17 cellular contexts compared by ENCODE assay signal in the genomic region with DNA sequence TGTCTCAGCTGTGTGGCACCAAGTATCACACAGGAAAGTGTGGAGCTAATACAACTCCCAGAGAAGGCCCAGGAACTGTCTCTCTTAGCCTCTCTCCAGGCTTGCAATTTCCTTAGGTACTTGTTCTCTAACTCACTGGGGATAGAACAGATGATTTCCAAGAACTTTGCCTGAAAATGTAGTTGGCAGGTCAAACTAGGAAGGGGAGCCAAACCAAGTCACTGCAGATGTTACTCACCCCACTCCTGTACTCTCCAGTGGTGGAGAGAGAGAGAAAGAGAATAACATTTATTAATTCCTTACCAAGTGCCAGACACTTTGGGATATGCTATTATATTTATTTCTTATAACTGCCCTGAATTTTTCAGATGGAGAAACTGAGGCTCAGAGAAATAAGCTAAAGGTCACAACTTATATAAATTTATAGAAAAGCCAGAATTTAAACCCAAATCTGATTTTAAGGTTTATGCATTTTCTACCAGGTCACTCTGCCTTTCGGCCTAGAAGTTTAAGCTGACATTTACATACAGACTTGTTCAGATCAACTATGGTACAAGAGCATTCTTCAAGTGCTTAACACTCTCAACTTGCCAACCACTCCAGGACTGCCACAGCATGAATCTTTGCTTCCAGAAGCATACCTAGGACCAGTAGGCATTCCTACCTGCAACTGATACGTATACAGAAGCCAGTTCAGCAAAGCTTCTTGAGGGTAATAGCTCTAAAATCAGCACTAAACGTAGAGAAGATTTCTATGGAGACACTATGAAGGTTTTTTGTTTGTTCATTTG.
DNase-seq lines count a peak whose midpoint lies in the region; ATAC-seq, FAIRE-seq and TF ChIP-seq lines count a peak whose summit lies in the region.
"Had no signal": no experiment of that assay in that cellular context is flagged by ENCODE, and none has a peak within 500 bp of the region (broad histone marks: within the 10 kb centered on the region; RNA-seq: fewer than 3 reads in every experiment).

No MANE protein-coding gene starts in this region.

- TF ChIP-seq POLR2A in GM12892 (IDR thresholded peaks at IDR 0.05; ENCODE audit: low read depth, low read length) (no peak), transverse colon (IDR thresholded peaks at IDR 0.05) (no peak)

- TF ChIP-seq CTCF in fibroblast of mammary gland (conservative IDR thresholded peaks at IDR 0.05; ENCODE audit: control insufficient read depth, insufficient read depth, low read depth, low read length) (no peak), transverse colon (IDR thresholded peaks at IDR 0.05) (no peak)

- WGBS in transverse colon (ENCODE audit: low coverage in 1 of 2), 2 donors, result 79 to 100% methylated on average over 1 to 3 of the region's 3 CpGs

- DNase-seq in GM03348 (ENCODE audit: low spot score) (peak; percentile 27), OCI-M1 (lab: John Stamatoyannopoulos, UW) (peak; percentile 8), fibroblast of mammary gland (ENCODE audit: low read depth) (peak; percentile 15), sciatic nerve (ENCODE audit: low spot score) (no peak), GM12892 (ENCODE audit: insufficient read length) (no peak), transverse colon (no peak), hypothalamus (lab: John Stamatoyannopoulos, UW) (no peak)
- DNase-seq: DMS79 treated with DMSO at 0.1 percent for 48 hours, KBM-7, MV-4-11, NCI-H1694 treated with DMSO at 0.1 percent for 48 hours, NCI-H2227 treated with DMSO at 0.1 percent for 48 hours, NCI-H510A treated with DMSO at 0.1 percent for 48 hours, PC-3, RPMI8226, SIG-M5 had no signal

- no peak overlapping the region for H3K4me3 ChIP-seq in fibroblast of mammary gland (ENCODE audit: control insufficient read depth, low read depth, low read length)
- H3K4me3 ChIP-seq in transverse colon, result no peak overlapping the region

- H3K9me3 ChIP-seq in transverse colon, result no peaks in the 10 kb centered on the region

- no peaks in the 10 kb centered on the region for H3K27me3 ChIP-seq in transverse colon

- no peaks in the 10 kb centered on the region for H3K4me1 ChIP-seq in transverse colon

- H3K27ac ChIP-seq in transverse colon, result no peak overlapping the region

- intact Hi-C loops in sciatic nerve (cut with DNase I) (no loop called here), transverse colon (cut with DNase I; ENCODE audit: low total_unique reads) (no loop called here)

- ATAC-seq in sciatic nerve, result peak; percentile 81
- ATAC-seq: PC-3 had no signal

- no peaks in the 10 kb centered on the region for H3K36me3 ChIP-seq in transverse colon

- no peak for FAIRE-seq in GM12892 (lab: Jason Lieb, UNC)
- FAIRE-seq: H54 had no signal

- in situ Hi-C loops in transverse colon (cut with MboI; ENCODE audit: low pct_ligation_motif_present in 1 of 4, low pct_unique_long_range_greater_than_20kb in 1 of 4, low sequenced_read_pairs in 3 of 4), result no loop called here

- TF ChIP-seq EP300 in transverse colon (IDR thresholded peaks at IDR 0.05; ENCODE audit: low read depth), result no peak

Comparison
In these comparisons a context has a peak if more than half of its experiments do, and no peak if none do; other contexts are left out.
1. DNase-seq: peak in GM03348 (single experiment), OCI-M1 (single experiment) and fibroblast of mammary gland (single experiment); none in sciatic nerve (single experiment), GM12892 (single experiment), transverse colon (single experiment) and hypothalamus (0 of 51).